Comparison of ENCODE assay signal across 9 cellular contexts in the genomic region with DNA sequence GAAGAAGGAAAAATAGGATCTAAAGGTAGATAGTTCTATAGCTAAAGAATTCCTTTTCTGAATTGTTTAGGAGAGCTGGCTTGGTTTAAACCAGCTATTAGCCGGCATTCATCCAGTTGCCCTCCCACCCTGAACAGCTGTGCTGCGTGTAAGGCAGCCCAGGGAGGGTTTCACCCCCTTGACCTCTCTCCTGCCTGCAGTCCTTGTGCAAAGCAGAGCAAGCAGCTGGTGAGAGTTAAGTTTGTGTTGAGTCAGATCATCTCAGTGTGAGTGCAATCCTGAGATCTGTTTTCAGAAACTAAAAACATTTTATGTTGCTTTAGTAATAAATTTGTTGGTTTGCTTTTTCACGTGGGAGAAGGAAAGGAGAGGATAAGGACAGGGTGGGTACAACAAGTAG. TPM values are rescaled to one million over a fixed set of nuclear protein-coding genes. Genes with fewer than 3 reads are reported as not detected.
DNase-seq lines count a peak whose midpoint lies in the region; ATAC-seq, FAIRE-seq and TF ChIP-seq lines count a peak whose summit lies in the region.
"Had no signal": no experiment of that assay in that cellular context is flagged by ENCODE, and none has a peak within 500 bp of the region (broad histone marks: within the 10 kb centered on the region; RNA-seq: fewer than 3 reads in every experiment).

No MANE protein-coding gene starts in this region.

- H3K4me3 ChIP-seq in astrocyte (ENCODE audit: insufficient read depth, low read depth, low read length) (no peak overlapping the region), left lung (no peak overlapping the region), upper lobe of right lung (no peak overlapping the region)

- CTCF ChIA-PET in activated CD8-positive, alpha-beta memory T cell treated with anti-CD3 and anti-CD28 coated beads, Interleukin-2, amount 10 ng/mL, durations not matched to agents 7 days and 5 days (lab: Charles Lee): interaction anchor here (1.0 to 1.6 kb wide), 4 partner anchors 8 to 139 kb away, joined by 3 read pairs; no protein-coding TSS in a partner anchor

- peaks cover 31% of the 10 kb centered on the region for H3K36me3 Mint-ChIP-seq in activated CD8-positive, alpha-beta memory T cell treated with anti-CD3 and anti-CD28 coated beads, Interleukin-2, amount 10 ng/mL, durations not matched to agents 7 days and 5 days
- peaks cover 2% of the 10 kb centered on the region for H3K36me3 Mint-ChIP-seq in astrocyte (ENCODE audit: low read depth, unreplicated experiment)

- H3K9me3 Mint-ChIP-seq in activated CD8-positive, alpha-beta memory T cell treated with anti-CD3 and anti-CD28 coated beads, Interleukin-2, amount 10 ng/mL, durations not matched to agents 7 days and 5 days (ENCODE audit: low read depth): no peaks in the 10 kb centered on the region
- no peaks in the 10 kb centered on the region for H3K9me3 Mint-ChIP-seq in astrocyte (ENCODE audit: unreplicated experiment)

- peak overlapping the region; percentile 60 for H3K4me2 ChIP-seq in astrocyte (ENCODE audit: low read length)

- H3K27me3 Mint-ChIP-seq in activated CD8-positive, alpha-beta memory T cell treated with anti-CD3 and anti-CD28 coated beads, Interleukin-2, amount 10 ng/mL, durations not matched to agents 7 days and 5 days: no peaks in the 10 kb centered on the region
- H3K27me3 Mint-ChIP-seq in astrocyte (ENCODE audit: low read depth, unreplicated experiment): no peaks in the 10 kb centered on the region

- H3K9me3 ChIP-seq in astrocyte (ENCODE audit: insufficient read depth, low read depth, low read length) (no peaks in the 10 kb centered on the region), left lung (no peaks in the 10 kb centered on the region), upper lobe of right lung (no peaks in the 10 kb centered on the region)

- intact Hi-C loops in left lung (cut with DNase I) (no loop called here), upper lobe of right lung (cut with DNase I) (no loop called here)

- H3K27ac Mint-ChIP-seq in activated CD8-positive, alpha-beta memory T cell treated with anti-CD3 and anti-CD28 coated beads, Interleukin-2, amount 10 ng/mL, durations not matched to agents 7 days and 5 days: peak overlapping the region; percentile 47
- peak overlapping the region; percentile 49 for H3K27ac Mint-ChIP-seq in astrocyte (ENCODE audit: unreplicated experiment)

- H3K4me1 ChIP-seq in astrocyte (ENCODE audit: insufficient read depth, low read length) (peaks cover 35% of the 10 kb centered on the region), left lung (peaks cover 22 to 72% of the 10 kb centered on the region in 2 donors), upper lobe of right lung (peaks cover 47% of the 10 kb centered on the region)

- H3K4me1 Mint-ChIP-seq in activated CD8-positive, alpha-beta memory T cell treated with anti-CD3 and anti-CD28 coated beads, Interleukin-2, amount 10 ng/mL, durations not matched to agents 7 days and 5 days: peaks cover 52% of the 10 kb centered on the region
- peaks cover 34% of the 10 kb centered on the region for H3K4me1 Mint-ChIP-seq in astrocyte (ENCODE audit: low read depth, unreplicated experiment)

- peak overlapping the region; percentile 52 for H3K9ac ChIP-seq in astrocyte (ENCODE audit: low read length)

- ATAC-seq in activated CD8-positive, alpha-beta memory T cell treated with anti-CD3 and anti-CD28 coated beads, Interleukin-2, amount 10 ng/mL, durations not matched to agents 7 days and 5 days: no peak
- peak; percentile 62 for ATAC-seq in left lung
- ATAC-seq in upper lobe of right lung: peak; percentile 41
- ATAC-seq in HG03097 (IDR thresholded peaks at IDR 0.05; ENCODE audit: low FRiP score, unreplicated experiment): no peak
- ATAC-seq in HG03108 (IDR thresholded peaks at IDR 0.05; ENCODE audit: unreplicated experiment): no peak

- H3K79me2 ChIP-seq in astrocyte (ENCODE audit: insufficient read depth, low read length): peaks cover 58% of the 10 kb centered on the region

- no peak for TF ChIP-seq CTCF in astrocyte (IDR thresholded peaks at IDR 0.05; ENCODE audit: insufficient read depth, low read depth, low read length)
- no peak for TF ChIP-seq CTCF in left lung (IDR thresholded peaks at IDR 0.05)
- TF ChIP-seq CTCF in upper lobe of right lung (IDR thresholded peaks at IDR 0.05): no peak

- H4K20me1 ChIP-seq in astrocyte (ENCODE audit: insufficient read depth, low read length): peaks cover 33% of the 10 kb centered on the region

- H2AFZ ChIP-seq in astrocyte (ENCODE audit: low read depth, low read length): no peak overlapping the region

- H3K27me3 ChIP-seq in astrocyte (ENCODE audit: insufficient read depth, low read length): no peaks in the 10 kb centered on the region
- H3K27me3 ChIP-seq in left lung: no peaks in the 10 kb centered on the region
- H3K27me3 ChIP-seq in upper lobe of right lung: no peaks in the 10 kb centered on the region

- no peak for DNase-seq in activated CD8-positive, alpha-beta memory T cell treated with anti-CD3 and anti-CD28 coated beads, Interleukin-2, amount 10 ng/mL, durations not matched to agents 7 days and 5 days
- no peak for DNase-seq in activated CD8-positive, alpha-beta memory T cell treated with anti-CD3 and anti-CD28 coated beads, Interleukin-2, amount 50 U/mL, for 48 hours
- DNase-seq in astrocyte (ENCODE audit: low read depth): peak; percentile 81
- no peak for DNase-seq in left lung
- DNase-seq in upper lobe of right lung: no peak
- DNase-seq in NCI-H526 (lab: John Stamatoyannopoulos, UW): no peak
- DNase-seq: DND-41 had no signal

- FAIRE-seq in astrocyte (lab: Jason Lieb, UNC): no peak

- no peak overlapping the region for H3K4me3 Mint-ChIP-seq in activated CD8-positive, alpha-beta memory T cell treated with anti-CD3 and anti-CD28 coated beads, Interleukin-2, amount 10 ng/mL, durations not matched to agents 7 days and 5 days
- peak overlapping the region; percentile 43 for H3K4me3 Mint-ChIP-seq in astrocyte (ENCODE audit: unreplicated experiment)

- no peaks in the 10 kb centered on the region for H3K36me3 ChIP-seq in astrocyte (ENCODE audit: insufficient read depth, low read length)
- no peaks in the 10 kb centered on the region for H3K36me3 ChIP-seq in left lung
- H3K36me3 ChIP-seq in upper lobe of right lung: peaks cover 5% of the 10 kb centered on the region

- H3K27ac ChIP-seq in astrocyte (ENCODE audit: low read depth, low read length) (peak overlapping the region; percentile 81), left lung (peak overlapping the region; percentile 49 to 67), upper lobe of right lung (peak overlapping the region; percentile 66)

RNA-seq across cellular contexts. Expression of a gene that starts 13.0 kb away (rescaled TPM):
- total RNA-seq in activated CD8-positive, alpha-beta memory T cell treated with anti-CD3 and anti-CD28 coated beads, Interleukin-2, amount 10 ng/mL, durations not matched to agents 7 days and 5 days: 10 to 100 TPM; 16.5 to 18.1 TPM
- total RNA-seq in astrocyte (9.8 and 14.4 TPM in 2 replicates), left lung (10 to 100 TPM; 19.5 to 21.0 TPM), upper lobe of right lung (34.7 TPM)

RNA-seq across cellular contexts. Expression of a gene that starts 13.9 kb away (rescaled TPM):
- 10 to 100 TPM; 13.8 to 16.7 TPM for total RNA-seq in activated CD8-positive, alpha-beta memory T cell treated with anti-CD3 and anti-CD28 coated beads, Interleukin-2, amount 10 ng/mL, durations not matched to agents 7 days and 5 days
- 9.6 and 10.2 TPM in 2 replicates for total RNA-seq in astrocyte
- 1 to 10 TPM; 7.7 to 8.0 TPM for total RNA-seq in left lung
- 11.8 TPM for total RNA-seq in upper lobe of right lung

RNA-seq across cellular contexts. Expression of a gene that starts 46.5 kb away (rescaled TPM):
- total RNA-seq in activated CD8-positive, alpha-beta memory T cell treated with anti-CD3 and anti-CD28 coated beads, Interleukin-2, amount 10 ng/mL, durations not matched to agents 7 days and 5 days: 10 to 100 TPM; 51.0 to 56.4 TPM
- total RNA-seq in astrocyte: 44.1 and 44.4 TPM in 2 replicates
- 10 to 100 TPM; 34.8 to 56.9 TPM for total RNA-seq in left lung
- 35.1 TPM for total RNA-seq in upper lobe of right lung

Comparison
In these comparisons a context has a peak if more than half of its experiments do, and no peak if none do; other contexts are left out.
1. ATAC-seq: peak in left lung (single experiment) and upper lobe of right lung (single experiment); none in activated CD8-positive, alpha-beta memory T cell treated with anti-CD3 and anti-CD28 coated beads, Interleukin-2, amount 10 ng/mL, durations not matched to agents 7 days and 5 days (single experiment), HG03097 (single experiment) and HG03108 (single experiment).
2. Peak in every context shown above with its lines, with median percentiles within 50 percentile points of each other: H3K27ac ChIP-seq.